1 cellular context compared by ENCODE assay signal in the genomic region with DNA sequence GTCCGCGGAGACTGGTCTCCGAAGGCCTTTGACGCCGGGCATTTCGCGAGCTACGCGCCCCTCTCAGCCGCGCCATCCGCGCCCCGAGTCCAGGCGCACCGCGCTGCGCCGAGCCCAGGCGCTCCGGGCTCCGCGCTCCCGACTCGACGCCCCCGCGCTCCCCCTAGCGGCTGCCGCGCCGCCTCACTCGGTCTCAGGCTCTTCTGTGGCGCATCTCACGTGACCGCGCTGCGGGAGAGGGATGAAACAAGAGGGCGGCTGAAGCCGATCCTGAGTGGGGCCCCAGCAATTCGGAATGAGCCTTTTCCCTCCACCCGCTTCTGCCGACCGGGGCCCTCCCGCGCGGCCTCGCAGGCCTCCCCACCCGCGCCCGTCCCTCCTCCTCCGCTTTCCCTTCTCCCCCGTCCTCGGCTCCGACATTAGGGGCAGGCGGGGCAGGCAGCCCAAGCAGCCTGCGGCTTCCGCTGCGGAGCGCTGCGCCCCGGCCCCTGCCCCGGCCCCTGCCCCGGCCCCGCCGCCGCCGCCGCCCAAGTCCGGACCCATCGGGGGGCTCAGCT.
A peak's percentile ranks its signal among the peaks of the same experiment; 100 is the strongest.
TF ChIP-seq lines count a peak whose summit lies in the region.

No MANE protein-coding gene starts in this region.

TF ChIP-seq in K562, 482 proteins besides CTCF, POLR2A, EP300 and RAD21 (continued from another document):
- TF ChIP-seq, protein P1, sequence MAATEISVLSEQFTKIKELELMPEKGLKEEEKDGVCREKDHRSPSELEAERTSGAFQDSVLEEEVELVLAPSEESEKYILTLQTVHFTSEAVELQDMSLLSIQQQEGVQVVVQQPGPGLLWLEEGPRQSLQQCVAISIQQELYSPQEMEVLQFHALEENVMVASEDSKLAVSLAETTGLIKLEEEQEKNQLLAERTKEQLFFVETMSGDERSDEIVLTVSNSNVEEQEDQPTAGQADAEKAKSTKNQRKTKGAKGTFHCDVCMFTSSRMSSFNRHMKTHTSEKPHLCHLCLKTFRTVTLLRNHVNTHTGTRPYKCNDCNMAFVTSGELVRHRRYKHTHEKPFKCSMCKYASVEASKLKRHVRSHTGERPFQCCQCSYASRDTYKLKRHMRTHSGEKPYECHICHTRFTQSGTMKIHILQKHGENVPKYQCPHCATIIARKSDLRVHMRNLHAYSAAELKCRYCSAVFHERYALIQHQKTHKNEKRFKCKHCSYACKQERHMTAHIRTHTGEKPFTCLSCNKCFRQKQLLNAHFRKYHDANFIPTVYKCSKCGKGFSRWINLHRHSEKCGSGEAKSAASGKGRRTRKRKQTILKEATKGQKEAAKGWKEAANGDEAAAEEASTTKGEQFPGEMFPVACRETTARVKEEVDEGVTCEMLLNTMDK (IDR thresholded peaks at IDR 0.05; ENCODE audit: borderline replicate concordance, insufficient read depth, low read depth, low read length, poor library complexity, severe bottlenecking) = peak; percentile 83
- TF ChIP-seq SMARCA4 (IDR thresholded peaks at IDR 0.05) = no peak
- no peak for TF ChIP-seq ZNF140 (CRISPR knock-in tag; IDR thresholded peaks at IDR 0.05)
- TF ChIP-seq, protein P2, sequence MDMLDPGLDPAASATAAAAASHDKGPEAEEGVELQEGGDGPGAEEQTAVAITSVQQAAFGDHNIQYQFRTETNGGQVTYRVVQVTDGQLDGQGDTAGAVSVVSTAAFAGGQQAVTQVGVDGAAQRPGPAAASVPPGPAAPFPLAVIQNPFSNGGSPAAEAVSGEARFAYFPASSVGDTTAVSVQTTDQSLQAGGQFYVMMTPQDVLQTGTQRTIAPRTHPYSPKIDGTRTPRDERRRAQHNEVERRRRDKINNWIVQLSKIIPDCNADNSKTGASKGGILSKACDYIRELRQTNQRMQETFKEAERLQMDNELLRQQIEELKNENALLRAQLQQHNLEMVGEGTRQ (CRISPR knock-in tag; IDR thresholded peaks at IDR 0.05) = peak; percentile 93
- TF ChIP-seq, protein P3, sequence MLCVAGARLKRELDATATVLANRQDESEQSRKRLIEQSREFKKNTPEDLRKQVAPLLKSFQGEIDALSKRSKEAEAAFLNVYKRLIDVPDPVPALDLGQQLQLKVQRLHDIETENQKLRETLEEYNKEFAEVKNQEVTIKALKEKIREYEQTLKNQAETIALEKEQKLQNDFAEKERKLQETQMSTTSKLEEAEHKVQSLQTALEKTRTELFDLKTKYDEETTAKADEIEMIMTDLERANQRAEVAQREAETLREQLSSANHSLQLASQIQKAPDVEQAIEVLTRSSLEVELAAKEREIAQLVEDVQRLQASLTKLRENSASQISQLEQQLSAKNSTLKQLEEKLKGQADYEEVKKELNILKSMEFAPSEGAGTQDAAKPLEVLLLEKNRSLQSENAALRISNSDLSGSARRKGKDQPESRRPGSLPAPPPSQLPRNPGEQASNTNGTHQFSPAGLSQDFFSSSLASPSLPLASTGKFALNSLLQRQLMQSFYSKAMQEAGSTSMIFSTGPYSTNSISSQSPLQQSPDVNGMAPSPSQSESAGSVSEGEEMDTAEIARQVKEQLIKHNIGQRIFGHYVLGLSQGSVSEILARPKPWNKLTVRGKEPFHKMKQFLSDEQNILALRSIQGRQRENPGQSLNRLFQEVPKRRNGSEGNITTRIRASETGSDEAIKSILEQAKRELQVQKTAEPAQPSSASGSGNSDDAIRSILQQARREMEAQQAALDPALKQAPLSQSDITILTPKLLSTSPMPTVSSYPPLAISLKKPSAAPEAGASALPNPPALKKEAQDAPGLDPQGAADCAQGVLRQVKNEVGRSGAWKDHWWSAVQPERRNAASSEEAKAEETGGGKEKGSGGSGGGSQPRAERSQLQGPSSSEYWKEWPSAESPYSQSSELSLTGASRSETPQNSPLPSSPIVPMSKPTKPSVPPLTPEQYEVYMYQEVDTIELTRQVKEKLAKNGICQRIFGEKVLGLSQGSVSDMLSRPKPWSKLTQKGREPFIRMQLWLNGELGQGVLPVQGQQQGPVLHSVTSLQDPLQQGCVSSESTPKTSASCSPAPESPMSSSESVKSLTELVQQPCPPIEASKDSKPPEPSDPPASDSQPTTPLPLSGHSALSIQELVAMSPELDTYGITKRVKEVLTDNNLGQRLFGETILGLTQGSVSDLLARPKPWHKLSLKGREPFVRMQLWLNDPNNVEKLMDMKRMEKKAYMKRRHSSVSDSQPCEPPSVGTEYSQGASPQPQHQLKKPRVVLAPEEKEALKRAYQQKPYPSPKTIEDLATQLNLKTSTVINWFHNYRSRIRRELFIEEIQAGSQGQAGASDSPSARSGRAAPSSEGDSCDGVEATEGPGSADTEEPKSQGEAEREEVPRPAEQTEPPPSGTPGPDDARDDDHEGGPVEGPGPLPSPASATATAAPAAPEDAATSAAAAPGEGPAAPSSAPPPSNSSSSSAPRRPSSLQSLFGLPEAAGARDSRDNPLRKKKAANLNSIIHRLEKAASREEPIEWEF (CRISPR knock-in tag; IDR thresholded peaks at IDR 0.05) = no peak
- no peak for TF ChIP-seq BRF1 (IDR thresholded peaks at IDR 0.05; ENCODE audit: borderline replicate concordance, extremely low read depth, insufficient read length)
- TF ChIP-seq XRCC5 (IDR thresholded peaks at IDR 0.05; ENCODE audit: low read depth, low read length) = peak; percentile 69; the same call in 1 of the 2 replicates
- TF ChIP-seq, protein P4, sequence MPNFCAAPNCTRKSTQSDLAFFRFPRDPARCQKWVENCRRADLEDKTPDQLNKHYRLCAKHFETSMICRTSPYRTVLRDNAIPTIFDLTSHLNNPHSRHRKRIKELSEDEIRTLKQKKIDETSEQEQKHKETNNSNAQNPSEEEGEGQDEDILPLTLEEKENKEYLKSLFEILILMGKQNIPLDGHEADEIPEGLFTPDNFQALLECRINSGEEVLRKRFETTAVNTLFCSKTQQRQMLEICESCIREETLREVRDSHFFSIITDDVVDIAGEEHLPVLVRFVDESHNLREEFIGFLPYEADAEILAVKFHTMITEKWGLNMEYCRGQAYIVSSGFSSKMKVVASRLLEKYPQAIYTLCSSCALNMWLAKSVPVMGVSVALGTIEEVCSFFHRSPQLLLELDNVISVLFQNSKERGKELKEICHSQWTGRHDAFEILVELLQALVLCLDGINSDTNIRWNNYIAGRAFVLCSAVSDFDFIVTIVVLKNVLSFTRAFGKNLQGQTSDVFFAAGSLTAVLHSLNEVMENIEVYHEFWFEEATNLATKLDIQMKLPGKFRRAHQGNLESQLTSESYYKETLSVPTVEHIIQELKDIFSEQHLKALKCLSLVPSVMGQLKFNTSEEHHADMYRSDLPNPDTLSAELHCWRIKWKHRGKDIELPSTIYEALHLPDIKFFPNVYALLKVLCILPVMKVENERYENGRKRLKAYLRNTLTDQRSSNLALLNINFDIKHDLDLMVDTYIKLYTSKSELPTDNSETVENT (CRISPR knock-in tag; IDR thresholded peaks at IDR 0.05) = peak; percentile 53; the same call in 1 of the 2 replicates
- TF ChIP-seq POLR2AphosphoS5 (IDR thresholded peaks at IDR 0.05; ENCODE audit: control insufficient read depth, insufficient read depth, low read depth, low read length) = peak; percentile 50; the same call in 1 of the 2 replicates
- TF ChIP-seq, protein P5, sequence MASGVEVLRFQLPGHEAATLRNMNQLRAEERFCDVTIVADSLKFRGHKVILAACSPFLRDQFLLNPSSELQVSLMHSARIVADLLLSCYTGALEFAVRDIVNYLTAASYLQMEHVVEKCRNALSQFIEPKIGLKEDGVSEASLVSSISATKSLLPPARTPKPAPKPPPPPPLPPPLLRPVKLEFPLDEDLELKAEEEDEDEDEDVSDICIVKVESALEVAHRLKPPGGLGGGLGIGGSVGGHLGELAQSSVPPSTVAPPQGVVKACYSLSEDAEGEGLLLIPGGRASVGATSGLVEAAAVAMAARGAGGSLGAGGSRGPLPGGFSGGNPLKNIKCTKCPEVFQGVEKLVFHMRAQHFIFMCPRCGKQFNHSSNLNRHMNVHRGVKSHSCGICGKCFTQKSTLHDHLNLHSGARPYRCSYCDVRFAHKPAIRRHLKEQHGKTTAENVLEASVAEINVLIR (CRISPR knock-in tag; IDR thresholded peaks at IDR 0.05) = no peak
- TF ChIP-seq, protein P6, sequence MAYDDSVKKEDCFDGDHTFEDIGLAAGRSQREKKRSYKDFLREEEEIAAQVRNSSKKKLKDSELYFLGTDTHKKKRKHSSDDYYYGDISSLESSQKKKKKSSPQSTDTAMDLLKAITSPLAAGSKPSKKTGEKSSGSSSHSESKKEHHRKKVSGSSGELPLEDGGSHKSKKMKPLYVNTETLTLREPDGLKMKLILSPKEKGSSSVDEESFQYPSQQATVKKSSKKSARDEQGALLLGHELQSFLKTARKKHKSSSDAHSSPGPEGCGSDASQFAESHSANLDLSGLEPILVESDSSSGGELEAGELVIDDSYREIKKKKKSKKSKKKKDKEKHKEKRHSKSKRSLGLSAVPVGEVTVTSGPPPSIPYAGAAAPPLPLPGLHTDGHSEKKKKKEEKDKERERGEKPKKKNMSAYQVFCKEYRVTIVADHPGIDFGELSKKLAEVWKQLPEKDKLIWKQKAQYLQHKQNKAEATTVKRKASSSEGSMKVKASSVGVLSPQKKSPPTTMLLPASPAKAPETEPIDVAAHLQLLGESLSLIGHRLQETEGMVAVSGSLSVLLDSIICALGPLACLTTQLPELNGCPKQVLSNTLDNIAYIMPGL (CRISPR knock-in tag; IDR thresholded peaks at IDR 0.05) = 0 out of 2 replicates have a peak, but pooled peaks have one; percentile 63
- no peak for TF ChIP-seq MCM5 (IDR thresholded peaks at IDR 0.05; ENCODE audit: low read depth)
- no peak for TF ChIP-seq ZNF644 (tag; IDR thresholded peaks at IDR 0.05; ENCODE audit: low read depth)
- TF ChIP-seq SREBF1 (IDR thresholded peaks at IDR 0.05; ENCODE audit: borderline replicate concordance, low read depth, low read length) = no peak
- peak; percentile 84 for TF ChIP-seq POLR2G (IDR thresholded peaks at IDR 0.05; ENCODE audit: low read depth, low read length)
- TF ChIP-seq, protein P7, sequence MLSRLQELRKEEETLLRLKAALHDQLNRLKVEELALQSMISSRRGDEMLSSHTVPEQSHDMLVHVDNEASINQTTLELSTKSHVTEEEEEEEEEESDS (CRISPR knock-in tag; IDR thresholded peaks at IDR 0.05) = no peak
- TF ChIP-seq, protein P8, sequence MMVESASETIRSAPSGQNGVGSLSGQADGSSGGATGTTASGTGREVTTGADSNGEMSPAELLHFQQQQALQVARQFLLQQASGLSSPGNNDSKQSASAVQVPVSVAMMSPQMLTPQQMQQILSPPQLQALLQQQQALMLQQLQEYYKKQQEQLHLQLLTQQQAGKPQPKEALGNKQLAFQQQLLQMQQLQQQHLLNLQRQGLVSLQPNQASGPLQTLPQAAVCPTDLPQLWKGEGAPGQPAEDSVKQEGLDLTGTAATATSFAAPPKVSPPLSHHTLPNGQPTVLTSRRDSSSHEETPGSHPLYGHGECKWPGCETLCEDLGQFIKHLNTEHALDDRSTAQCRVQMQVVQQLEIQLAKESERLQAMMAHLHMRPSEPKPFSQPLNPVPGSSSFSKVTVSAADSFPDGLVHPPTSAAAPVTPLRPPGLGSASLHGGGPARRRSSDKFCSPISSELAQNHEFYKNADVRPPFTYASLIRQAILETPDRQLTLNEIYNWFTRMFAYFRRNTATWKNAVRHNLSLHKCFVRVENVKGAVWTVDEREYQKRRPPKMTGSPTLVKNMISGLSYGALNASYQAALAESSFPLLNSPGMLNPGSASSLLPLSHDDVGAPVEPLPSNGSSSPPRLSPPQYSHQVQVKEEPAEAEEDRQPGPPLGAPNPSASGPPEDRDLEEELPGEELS (CRISPR knock-in tag; IDR thresholded peaks at IDR 0.05; ENCODE audit: borderline replicate concordance) = no peak
- TF ChIP-seq CXXC5 (CRISPR knock-in tag; IDR thresholded peaks at IDR 0.05) = peak; percentile 94
